ENCODE assay signal across 2 cellular contexts in the genomic region with DNA sequence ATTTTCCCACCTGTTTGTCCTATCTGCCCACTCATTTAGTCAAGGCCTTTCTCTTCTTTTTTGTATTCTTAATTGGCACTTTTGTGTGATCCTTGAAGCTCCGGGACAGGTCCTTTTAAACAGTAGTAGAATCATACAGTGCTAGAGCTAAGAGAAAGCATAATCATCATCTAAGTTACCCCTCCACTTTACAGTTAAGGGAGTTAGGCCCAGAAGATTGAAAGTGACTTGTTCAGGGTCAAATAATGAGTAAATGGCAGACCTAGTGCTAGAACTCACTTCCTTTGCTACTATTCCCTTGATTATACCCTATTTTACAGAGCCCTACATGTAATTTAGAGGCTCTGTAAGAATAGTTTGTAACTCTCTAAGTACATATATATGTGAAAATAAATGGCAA.
TF ChIP-seq lines count a peak whose summit lies in the region.

No MANE protein-coding gene starts in this region.

TF ChIP-seq in SK-N-SH, 30 proteins besides CTCF, POLR2A, EP300 and RAD21 (continued from another document):
- TF ChIP-seq, protein P1, sequence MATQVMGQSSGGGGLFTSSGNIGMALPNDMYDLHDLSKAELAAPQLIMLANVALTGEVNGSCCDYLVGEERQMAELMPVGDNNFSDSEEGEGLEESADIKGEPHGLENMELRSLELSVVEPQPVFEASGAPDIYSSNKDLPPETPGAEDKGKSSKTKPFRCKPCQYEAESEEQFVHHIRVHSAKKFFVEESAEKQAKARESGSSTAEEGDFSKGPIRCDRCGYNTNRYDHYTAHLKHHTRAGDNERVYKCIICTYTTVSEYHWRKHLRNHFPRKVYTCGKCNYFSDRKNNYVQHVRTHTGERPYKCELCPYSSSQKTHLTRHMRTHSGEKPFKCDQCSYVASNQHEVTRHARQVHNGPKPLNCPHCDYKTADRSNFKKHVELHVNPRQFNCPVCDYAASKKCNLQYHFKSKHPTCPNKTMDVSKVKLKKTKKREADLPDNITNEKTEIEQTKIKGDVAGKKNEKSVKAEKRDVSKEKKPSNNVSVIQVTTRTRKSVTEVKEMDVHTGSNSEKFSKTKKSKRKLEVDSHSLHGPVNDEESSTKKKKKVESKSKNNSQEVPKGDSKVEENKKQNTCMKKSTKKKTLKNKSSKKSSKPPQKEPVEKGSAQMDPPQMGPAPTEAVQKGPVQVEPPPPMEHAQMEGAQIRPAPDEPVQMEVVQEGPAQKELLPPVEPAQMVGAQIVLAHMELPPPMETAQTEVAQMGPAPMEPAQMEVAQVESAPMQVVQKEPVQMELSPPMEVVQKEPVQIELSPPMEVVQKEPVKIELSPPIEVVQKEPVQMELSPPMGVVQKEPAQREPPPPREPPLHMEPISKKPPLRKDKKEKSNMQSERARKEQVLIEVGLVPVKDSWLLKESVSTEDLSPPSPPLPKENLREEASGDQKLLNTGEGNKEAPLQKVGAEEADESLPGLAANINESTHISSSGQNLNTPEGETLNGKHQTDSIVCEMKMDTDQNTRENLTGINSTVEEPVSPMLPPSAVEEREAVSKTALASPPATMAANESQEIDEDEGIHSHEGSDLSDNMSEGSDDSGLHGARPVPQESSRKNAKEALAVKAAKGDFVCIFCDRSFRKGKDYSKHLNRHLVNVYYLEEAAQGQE (IDR thresholded peaks at IDR 0.05; ENCODE audit: low read depth, low read length): no peak
- TF ChIP-seq GATA2 (CRISPR knock-in tag; IDR thresholded peaks at IDR 0.05) (no peak), FOXJ3 (CRISPR knock-in tag; IDR thresholded peaks at IDR 0.05) (no peak), MEF2A (IDR thresholded peaks at IDR 0.05; ENCODE audit: borderline replicate concordance, low read depth) (no peak), GABPA (IDR thresholded peaks at IDR 0.05; ENCODE audit: low read depth) (no peak), RCOR1 (IDR thresholded peaks at IDR 0.05; ENCODE audit: low read length) (no peak), USF2 (IDR thresholded peaks at IDR 0.05; ENCODE audit: borderline replicate concordance, low read depth, low read length) (no peak), RFX5 (IDR thresholded peaks at IDR 0.05; ENCODE audit: low read length) (no peak), ELF1 (IDR thresholded peaks at IDR 0.05) (no peak), SMC3 (IDR thresholded peaks at IDR 0.05; ENCODE audit: low read depth, low read length) (no peak)
- TF ChIP-seq, protein P2, sequence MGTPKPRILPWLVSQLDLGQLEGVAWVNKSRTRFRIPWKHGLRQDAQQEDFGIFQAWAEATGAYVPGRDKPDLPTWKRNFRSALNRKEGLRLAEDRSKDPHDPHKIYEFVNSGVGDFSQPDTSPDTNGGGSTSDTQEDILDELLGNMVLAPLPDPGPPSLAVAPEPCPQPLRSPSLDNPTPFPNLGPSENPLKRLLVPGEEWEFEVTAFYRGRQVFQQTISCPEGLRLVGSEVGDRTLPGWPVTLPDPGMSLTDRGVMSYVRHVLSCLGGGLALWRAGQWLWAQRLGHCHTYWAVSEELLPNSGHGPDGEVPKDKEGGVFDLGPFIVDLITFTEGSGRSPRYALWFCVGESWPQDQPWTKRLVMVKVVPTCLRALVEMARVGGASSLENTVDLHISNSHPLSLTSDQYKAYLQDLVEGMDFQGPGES (IDR thresholded peaks at IDR 0.05; ENCODE audit: low read depth, low read length): no peak

TF ChIP-seq in SK-N-SH treated with all-trans-retinoic acid at 6 μM for 48 hours, 23 proteins besides CTCF, POLR2A, EP300 and RAD21 (continued from another document):
- TF ChIP-seq CSRNP3 (CRISPR knock-in tag; IDR thresholded peaks at IDR 0.05) (no peak), SNAI2 (CRISPR knock-in tag; IDR thresholded peaks at IDR 0.05) (no peak), ZFP3 (CRISPR knock-in tag; IDR thresholded peaks at IDR 0.05) (no peak), ZNF565 (CRISPR knock-in tag; conservative IDR thresholded peaks at IDR 0.05; ENCODE audit: low read depth) (no peak), TCF4 (CRISPR knock-in tag; IDR thresholded peaks at IDR 0.05; ENCODE audit: borderline replicate concordance) (no peak)
- TF ChIP-seq, protein P3, sequence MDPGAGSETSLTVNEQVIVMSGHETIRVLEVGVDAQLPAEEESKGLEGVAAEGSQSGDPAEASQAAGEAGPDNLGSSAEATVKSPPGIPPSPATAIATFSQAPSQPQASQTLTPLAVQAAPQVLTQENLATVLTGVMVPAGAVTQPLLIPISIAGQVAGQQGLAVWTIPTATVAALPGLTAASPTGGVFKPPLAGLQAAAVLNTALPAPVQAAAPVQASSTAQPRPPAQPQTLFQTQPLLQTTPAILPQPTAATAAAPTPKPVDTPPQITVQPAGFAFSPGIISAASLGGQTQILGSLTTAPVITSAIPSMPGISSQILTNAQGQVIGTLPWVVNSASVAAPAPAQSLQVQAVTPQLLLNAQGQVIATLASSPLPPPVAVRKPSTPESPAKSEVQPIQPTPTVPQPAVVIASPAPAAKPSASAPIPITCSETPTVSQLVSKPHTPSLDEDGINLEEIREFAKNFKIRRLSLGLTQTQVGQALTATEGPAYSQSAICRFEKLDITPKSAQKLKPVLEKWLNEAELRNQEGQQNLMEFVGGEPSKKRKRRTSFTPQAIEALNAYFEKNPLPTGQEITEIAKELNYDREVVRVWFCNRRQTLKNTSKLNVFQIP (CRISPR knock-in tag; IDR thresholded peaks at IDR 0.05; ENCODE audit: borderline replicate concordance, low read depth): no peak
- TF ChIP-seq, protein P4, sequence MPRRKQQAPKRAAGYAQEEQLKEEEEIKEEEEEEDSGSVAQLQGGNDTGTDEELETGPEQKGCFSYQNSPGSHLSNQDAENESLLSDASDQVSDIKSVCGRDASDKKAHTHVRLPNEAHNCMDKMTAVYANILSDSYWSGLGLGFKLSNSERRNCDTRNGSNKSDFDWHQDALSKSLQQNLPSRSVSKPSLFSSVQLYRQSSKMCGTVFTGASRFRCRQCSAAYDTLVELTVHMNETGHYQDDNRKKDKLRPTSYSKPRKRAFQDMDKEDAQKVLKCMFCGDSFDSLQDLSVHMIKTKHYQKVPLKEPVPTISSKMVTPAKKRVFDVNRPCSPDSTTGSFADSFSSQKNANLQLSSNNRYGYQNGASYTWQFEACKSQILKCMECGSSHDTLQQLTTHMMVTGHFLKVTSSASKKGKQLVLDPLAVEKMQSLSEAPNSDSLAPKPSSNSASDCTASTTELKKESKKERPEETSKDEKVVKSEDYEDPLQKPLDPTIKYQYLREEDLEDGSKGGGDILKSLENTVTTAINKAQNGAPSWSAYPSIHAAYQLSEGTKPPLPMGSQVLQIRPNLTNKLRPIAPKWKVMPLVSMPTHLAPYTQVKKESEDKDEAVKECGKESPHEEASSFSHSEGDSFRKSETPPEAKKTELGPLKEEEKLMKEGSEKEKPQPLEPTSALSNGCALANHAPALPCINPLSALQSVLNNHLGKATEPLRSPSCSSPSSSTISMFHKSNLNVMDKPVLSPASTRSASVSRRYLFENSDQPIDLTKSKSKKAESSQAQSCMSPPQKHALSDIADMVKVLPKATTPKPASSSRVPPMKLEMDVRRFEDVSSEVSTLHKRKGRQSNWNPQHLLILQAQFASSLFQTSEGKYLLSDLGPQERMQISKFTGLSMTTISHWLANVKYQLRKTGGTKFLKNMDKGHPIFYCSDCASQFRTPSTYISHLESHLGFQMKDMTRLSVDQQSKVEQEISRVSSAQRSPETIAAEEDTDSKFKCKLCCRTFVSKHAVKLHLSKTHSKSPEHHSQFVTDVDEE (CRISPR knock-in tag; IDR thresholded peaks at IDR 0.05): no peak
